Comparison of ENCODE assay signal across 17 cellular contexts in genomic region chr10:85610381-85611092, GRCh38.
"Had no signal": no experiment of that assay in that cellular context is flagged by ENCODE, and none has a peak within 500 bp of the region (broad histone marks: within the 10 kb centered on the region; RNA-seq: fewer than 3 reads in every experiment).

No MANE protein-coding gene starts in this region.

- H3K36me3 ChIP-seq: gastrocnemius medialis, heart left ventricle, neural progenitor cell, sigmoid colon, upper lobe of left lung had no signal

- H3K36me3 Mint-ChIP-seq: activated naive CD8-positive, alpha-beta T cell; stimulated activated effector memory CD8-positive, alpha-beta T cell treated with anti-CD3 and anti-CD28 coated beads, Interleukin-12 subunit alpha, Interleukin-12 subunit beta, amount 100 ng/mL, for 72 hours had no signal

- H3K4me1 ChIP-seq: gastrocnemius medialis, heart left ventricle, neural progenitor cell, parathyroid adenoma, sigmoid colon, testis, upper lobe of left lung had no signal

- DNase-seq: activated B cell treated with CpG ODN at 0.5 μM for 24 hours; activated CD4-positive, alpha-beta T cell treated with anti-CD3 and anti-CD28 coated beads for 4 hours; gastrocnemius medialis; heart left ventricle; kidney glomerular epithelial cell; left ventricle myocardium superior; sigmoid colon; stimulated activated CD4-positive, alpha-beta T cell treated with anti-CD3 and anti-CD28 coated beads, Interleukin-4, amount 100 ng/mL, for 24 hours; T-helper 1 cell; T-helper 9 cell; testis; upper lobe of left lung had no signal

- H3K27me3 Mint-ChIP-seq: activated naive CD8-positive, alpha-beta T cell had no signal

- H3K4me3 Mint-ChIP-seq: activated B cell treated with CpG ODN at 0.5 μM for 24 hours; activated naive CD8-positive, alpha-beta T cell; neural progenitor cell; stimulated activated effector memory CD8-positive, alpha-beta T cell treated with anti-CD3 and anti-CD28 coated beads, Interleukin-12 subunit alpha, Interleukin-12 subunit beta, amount 100 ng/mL, for 72 hours had no signal

- ATAC-seq: gastrocnemius medialis; heart left ventricle; left ventricle myocardium superior; stimulated activated effector memory CD8-positive, alpha-beta T cell treated with anti-CD3 and anti-CD28 coated beads, Interleukin-12 subunit alpha, Interleukin-12 subunit beta, amount 100 ng/mL, for 72 hours had no signal

- H3K27ac Mint-ChIP-seq: activated B cell treated with CpG ODN at 0.5 μM for 24 hours; activated naive CD8-positive, alpha-beta T cell; neural progenitor cell had no signal

- H3K9me3 ChIP-seq: gastrocnemius medialis, heart left ventricle, sigmoid colon, testis, upper lobe of left lung had no signal

- H3K4me3 ChIP-seq: gastrocnemius medialis, heart left ventricle, neural progenitor cell, sigmoid colon, SK-N-MC, testis, upper lobe of left lung had no signal

- H3K9me3 Mint-ChIP-seq: activated B cell treated with CpG ODN at 0.5 μM for 24 hours; stimulated activated effector memory CD8-positive, alpha-beta T cell treated with anti-CD3 and anti-CD28 coated beads, Interleukin-12 subunit alpha, Interleukin-12 subunit beta, amount 100 ng/mL, for 72 hours had no signal

- H3K27me3 ChIP-seq: gastrocnemius medialis, heart left ventricle, neural progenitor cell, sigmoid colon, testis, upper lobe of left lung had no signal

- H3K27ac ChIP-seq: gastrocnemius medialis, heart left ventricle, neural progenitor cell, parathyroid adenoma, sigmoid colon, SK-N-MC, testis, upper lobe of left lung had no signal
